In genomic region chr3:150610785-150611184, GRCh38 we compare ENCODE assay signal across 22 cellular contexts. TPM values are rescaled to one million over a fixed set of nuclear protein-coding genes. Genes with fewer than 3 reads are reported as not detected.
DNase-seq lines count a peak whose midpoint lies in the region; ATAC-seq, FAIRE-seq and TF ChIP-seq lines count a peak whose summit lies in the region.
"Had no signal": no experiment of that assay in that cellular context is flagged by ENCODE, and none has a peak within 500 bp of the region (broad histone marks: within the 10 kb centered on the region; RNA-seq: fewer than 3 reads in every experiment).

No MANE protein-coding gene starts in this region.

- H3K4me3 ChIP-seq in AG10803 (ENCODE audit: low read length) = no peak overlapping the region
- H3K4me3 ChIP-seq in MM.1S (ENCODE audit: low read length) = no peak overlapping the region
- H3K4me3 ChIP-seq in K562 = no peak overlapping the region
- H3K4me3 ChIP-seq: psoas muscle had no signal

- H3K4me2 ChIP-seq in MM.1S (ENCODE audit: low read depth, low read length) = peak overlapping the region; percentile 52; the same call in 1 of the 2 replicates
- no peak overlapping the region for H3K4me2 ChIP-seq in K562 (ENCODE audit: insufficient read depth, low read length)

- no peaks in the 10 kb centered on the region for H3K9me2 ChIP-seq in MM.1S (replicated peaks; ENCODE audit: insufficient read depth, low read length)

- peak overlapping the region in 3 of 10 donors; percentile 27 to 97 (median 65) for H3K4me3 Mint-ChIP-seq in naive thymus-derived CD8-positive, alpha-beta T cell
- H3K4me3 Mint-ChIP-seq: activated naive CD8-positive, alpha-beta T cell treated with anti-CD3 and anti-CD28 coated beads, Interleukin-2, amount 10 ng/mL, durations not matched to agents 7 days and 5 days; nephron had no signal

- TF ChIP-seq POLR2A in K562 (conservative IDR thresholded peaks at IDR 0.05) = no peak

- TF ChIP-seq CTCF in AG10803 (conservative IDR thresholded peaks at IDR 0.05; ENCODE audit: low read length) (no peak), MM.1S (IDR thresholded peaks at IDR 0.05; ENCODE audit: low read length) (no peak), K562 (IDR thresholded peaks at IDR 0.05 in 2 of 3, conservative IDR thresholded peaks at IDR 0.05 in 1 of 3; ENCODE audit: insufficient read depth in 2 of 3, low read depth in 1 of 3, low read length in 3 of 3) (no peak)

- peak overlapping the region in 3 of 10 donors; percentile 2 to 78 (median 23) for H3K27ac Mint-ChIP-seq in naive thymus-derived CD8-positive, alpha-beta T cell
- H3K27ac Mint-ChIP-seq: activated naive CD8-positive, alpha-beta T cell treated with anti-CD3 and anti-CD28 coated beads, Interleukin-2, amount 10 ng/mL, durations not matched to agents 7 days and 5 days; nephron had no signal

- FAIRE-seq in K562 (lab: Jason Lieb, UNC) = no peak
- FAIRE-seq: TTC549 had no signal

- ATAC-seq in K562 (no peak), left lobe of liver (peak; percentile 73), GM21526 (IDR thresholded peaks at IDR 0.05; ENCODE audit: low FRiP score, unreplicated experiment) (no peak)
- no peak for ATAC-seq in naive thymus-derived CD8-positive, alpha-beta T cell
- ATAC-seq: psoas muscle had no signal

- peaks cover 34 to 83% (median 75%) of the 10 kb centered on the region in 4 donors for H3K4me1 Mint-ChIP-seq in naive thymus-derived CD8-positive, alpha-beta T cell

- H3K27me3 ChIP-seq in MM.1S (replicated peaks; ENCODE audit: insufficient read depth, low read length) = no peaks in the 10 kb centered on the region
- no peaks in the 10 kb centered on the region for H3K27me3 ChIP-seq in K562 (ENCODE audit: control insufficient read depth in 2 of 2, insufficient read depth in 2 of 2, low read length in 2 of 2)

- no peaks in the 10 kb centered on the region for H3K9me3 Mint-ChIP-seq in naive thymus-derived CD8-positive, alpha-beta T cell
- H3K9me3 Mint-ChIP-seq: activated naive CD8-positive, alpha-beta T cell treated with anti-CD3 and anti-CD28 coated beads, Interleukin-2, amount 10 ng/mL, durations not matched to agents 7 days and 5 days had no signal

- DNase-seq in AG10803 (ENCODE audit: low read depth) (peak; percentile 32), MM.1S (no peak), K562 (ENCODE audit: extremely low read depth in 1 of 4, low spot score in 3 of 4) (no peak), left lobe of liver (ENCODE audit: low spot score) (no peak), OCI-M2 (lab: John Stamatoyannopoulos, UW; ENCODE audit: unreplicated experiment) (no peak)
- no peak for DNase-seq in activated CD4-positive, alpha-beta T cell treated with anti-CD3 and anti-CD28 coated beads, Interleukin-2, amount 50 U/mL, for 1 hour
- DNase-seq in naive thymus-derived CD8-positive, alpha-beta T cell = no peak
- DNase-seq: activated CD4-positive, alpha-beta T cell treated with anti-CD3 and anti-CD28 coated beads, Interleukin-2, amount 50 U/mL, for 4 hours; activated naive CD8-positive, alpha-beta T cell treated with anti-CD3 and anti-CD28 coated beads, Interleukin-2, amount 10 ng/mL, durations not matched to agents 7 days and 5 days; activated T-cell treated with anti-CD3 and anti-CD28 coated beads, Interleukin-2, amount 50 U/mL, for 1 hour; caudate nucleus; effector memory CD4-positive, alpha-beta T cell; foreskin melanocyte; GDM1; H7; NCI-H1930; NCI-H524 treated with DMSO at 0.1 percent for 48 hours; psoas muscle had no signal

- intact Hi-C loops in K562 (cut with micrococcal nuclease) = no loop called here

- H3K36me3 Mint-ChIP-seq in naive thymus-derived CD8-positive, alpha-beta T cell = peaks cover 6 to 64% (median 22%) of the 10 kb centered on the region in 3 donors

- no peak for TF ChIP-seq EP300 in K562 (IDR thresholded peaks at IDR 0.05; ENCODE audit: low read length)

- no TSS peak for BruUV-seq in K562 (replicated peaks; lab: Mats Ljungman, UMichigan)

- H3K36me3 ChIP-seq in MM.1S (replicated peaks; ENCODE audit: insufficient read depth, low read length) (peaks cover 34% of the 10 kb centered on the region), K562 (ENCODE audit: control insufficient read depth, insufficient read depth, low read length) (peaks cover 55% of the 10 kb centered on the region)

- in situ Hi-C loops in K562 (cut with MboI) = no loop called here

- H3F3A ChIP-seq in MM.1S (ENCODE audit: insufficient read depth, low read length) = peaks cover 18% of the 10 kb centered on the region; the same call in 1 of the 2 replicates

- H3K9ac ChIP-seq in MM.1S (ENCODE audit: low read length) = no peak overlapping the region
- no peak overlapping the region for H3K9ac ChIP-seq in K562 (ENCODE audit: insufficient read depth in 1 of 2, low read depth in 2 of 2, low read length in 2 of 2)

- no peaks in the 10 kb centered on the region for H3K27me3 Mint-ChIP-seq in naive thymus-derived CD8-positive, alpha-beta T cell
- H3K27me3 Mint-ChIP-seq: activated naive CD8-positive, alpha-beta T cell treated with anti-CD3 and anti-CD28 coated beads, Interleukin-2, amount 10 ng/mL, durations not matched to agents 7 days and 5 days; stimulated activated naive CD8-positive, alpha-beta T cell treated with anti-CD3 and anti-CD28 coated beads, Interleukin-15, Interleukin-2, amounts not matched to agents 100 ng/mL and 50 ng/mL, for 24 hours had no signal

- no peak for TF ChIP-seq RAD21 in K562 (CRISPR knock-in tag; conservative IDR thresholded peaks at IDR 0.05 in 1 of 2, IDR thresholded peaks at IDR 0.05 in 1 of 2)

- H4K20me1 ChIP-seq in MM.1S (ENCODE audit: insufficient read depth, low read length) (peaks cover 66% of the 10 kb centered on the region), K562 (replicated peaks; ENCODE audit: control insufficient read depth, insufficient read depth, low read length) (peaks cover 15% of the 10 kb centered on the region; the same call in 1 of the 2 replicates)

- H3K9me3 ChIP-seq in MM.1S (replicated peaks; ENCODE audit: insufficient read depth, low read length) (no peaks in the 10 kb centered on the region), K562 (replicated peaks; ENCODE audit: control insufficient read depth, insufficient read depth, low read depth, low read length) (no peaks in the 10 kb centered on the region)
- H3K9me3 ChIP-seq: psoas muscle had no signal

- H2AFZ ChIP-seq in MM.1S (ENCODE audit: low read length) = no peak overlapping the region
- H2AFZ ChIP-seq in K562 (ENCODE audit: low read depth, low read length) = no peak overlapping the region

- POLR2A ChIA-PET in K562 (lab: Yijun Ruan, JAX) = interaction anchor here (1.6 kb wide), 1 partner anchor 13 kb away, joined by 5 read pairs; no protein-coding TSS in a partner anchor
- POLR2A ChIA-PET in naive thymus-derived CD8-positive, alpha-beta T cell (lab: Charles Lee) = interaction anchor here (1.2 kb wide), 1 partner anchor 87 kb away, joined by 4 read pairs; no protein-coding TSS in a partner anchor

- no peak overlapping the region for H3K27ac ChIP-seq in MM.1S (ENCODE audit: low read length)
- H3K27ac ChIP-seq in K562 (ENCODE audit: extremely low read depth, low read depth, low read length) = no peak overlapping the region
- H3K27ac ChIP-seq: psoas muscle had no signal

- 15% methylated on average over 1 of the region's 1 CpG for whole genome bisulfite sequencing in K562 (ENCODE audit: insufficient coverage, low coverage, missing lambda C conversion rate)

- CTCF ChIA-PET in K562 (lab: Yijun Ruan, JAX; ENCODE audit: low intra/inter-chr PET ratio) = no interaction called here

- no peaks in the 10 kb centered on the region for H3K9me1 ChIP-seq in K562 (ENCODE audit: control insufficient read depth, insufficient read depth, low read length)

- peaks cover 87% of the 10 kb centered on the region for H3K79me2 ChIP-seq in MM.1S (ENCODE audit: low read length)
- peaks cover 88% of the 10 kb centered on the region for H3K79me2 ChIP-seq in K562 (ENCODE audit: control insufficient read depth, insufficient read depth, low read length)

- peaks cover 47% of the 10 kb centered on the region for H3K4me1 ChIP-seq in MM.1S (ENCODE audit: low read length)
- H3K4me1 ChIP-seq in K562 (replicated peaks in 1 of 2; ENCODE audit: control insufficient read depth in 2 of 2, insufficient read depth in 2 of 2, low read length in 2 of 2) = peaks cover 16 to 20% of the 10 kb centered on the region in 2 experiments

TF ChIP-seq in K562, 482 proteins besides CTCF, POLR2A, EP300 and RAD21 (continues in another document):
- TF ChIP-seq CEBPB (tag; IDR thresholded peaks at IDR 0.05) = peak; percentile 81
- TF ChIP-seq, protein P1, sequence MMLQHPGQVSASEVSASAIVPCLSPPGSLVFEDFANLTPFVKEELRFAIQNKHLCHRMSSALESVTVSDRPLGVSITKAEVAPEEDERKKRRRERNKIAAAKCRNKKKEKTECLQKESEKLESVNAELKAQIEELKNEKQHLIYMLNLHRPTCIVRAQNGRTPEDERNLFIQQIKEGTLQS (IDR thresholded peaks at IDR 0.05) = peak; percentile 87
- TF ChIP-seq, protein P1 (CRISPR knock-in tag; conservative IDR thresholded peaks at IDR 0.05) = no peak
- TF ChIP-seq CEBPG (CRISPR knock-in tag; IDR thresholded peaks at IDR 0.05) = peak; percentile 75
- TF ChIP-seq CEBPG (tag; conservative IDR thresholded peaks at IDR 0.05 in 1 of 2, IDR thresholded peaks at IDR 0.05 in 1 of 2) = peak; percentile 83 to 87

RNA-seq across cellular contexts. Expression of gene SELENOT, which starts 7.7 kb away (rescaled TPM):
- 133 and 136 TPM in 2 replicates for total RNA-seq in K562 (2011; cell fraction: chromatin; rRNA removed; ENCODE audit: low replicate concordance)
- 117 and 123 TPM in 2 replicates for total RNA-seq in K562 (2011; cell fraction: nucleolus; rRNA removed)
- total RNA-seq in K562 (2011; cell fraction: nucleoplasm; rRNA removed) = 217 and 281 TPM in 2 replicates
- 33.0 and 107 TPM in 2 replicates for total RNA-seq in K562 (2014; rRNA removed)
- 91.9 and 96.1 TPM in 2 replicates for total RNA-seq in K562 (2014; rRNA removed; fragmentation: Illumina TruSeq; extraction: Trizol)
- 64.5 and 65.0 TPM in 2 replicates for total RNA-seq in K562 (2015; rRNA removed; fragmentation: Illumina TruSeq; extraction: Trizol)
- 72.0 and 74.0 TPM in 2 replicates for total RNA-seq in K562 (2021)
- polyA plus RNA-seq in K562 (2011; rRNA removed) = 273 and 411 TPM in 2 replicates
- polyA plus RNA-seq in K562 (2011; cell fraction: cytosol; rRNA removed) = 213 and 267 TPM in 2 replicates
- polyA plus RNA-seq in K562 (2011; cell fraction: nucleus; rRNA removed) = 157 and 163 TPM in 2 replicates
- 69.8 and 94.5 TPM in 2 replicates for polyA plus RNA-seq in K562 (2012)
- polyA plus RNA-seq in K562 (2014; fragmentation: Illumina TruSeq; extraction: Trizol) = 132 and 151 TPM in 2 replicates
- 100 to 1,000 TPM; 261 to 317 TPM for polyA plus RNA-seq in K562 (2014; fragmentation: Nextera tagmentation; extraction: Ambion mirVana)
- polyA plus RNA-seq in K562 (2014; rRNA removed) = 67.4 and 84.2 TPM in 2 replicates
- polyA minus RNA-seq in K562 (2011; rRNA and poly(A)+ RNA removed) = 314 and 366 TPM in 2 replicates
- polyA minus RNA-seq in K562 (2011; cell fraction: cytosol; rRNA and poly(A)+ RNA removed) = 55.2 and 99.0 TPM in 2 replicates
- 27.2 and 43.2 TPM in 2 replicates for polyA minus RNA-seq in K562 (2011; cell fraction: nucleus; rRNA and poly(A)+ RNA removed)
- 42.5 TPM for total RNA-seq in left lobe of liver
- 10 to 100 TPM; 61.4 to 68.5 TPM for total RNA-seq in naive thymus-derived CD8-positive, alpha-beta T cell
- polyA plus RNA-seq in naive thymus-derived CD8-positive, alpha-beta T cell = 100 to 1,000 TPM; 142 to 267 (median 173) TPM
